Comparison of ENCODE assay signal across 12 cellular contexts in genomic region chr12:49094966-49095365, GRCh38. TPM values are rescaled to one million over a fixed set of nuclear protein-coding genes. Genes with fewer than 3 reads are reported as not detected.
DNase-seq lines count a peak whose midpoint lies in the region; ATAC-seq and TF ChIP-seq lines count a peak whose summit lies in the region.
"Had no signal": no experiment of that assay in that cellular context is flagged by ENCODE, and none has a peak within 500 bp of the region (broad histone marks: within the 10 kb centered on the region; RNA-seq: fewer than 3 reads in every experiment).

No MANE protein-coding gene starts in this region.

- no peaks in the 10 kb centered on the region for H3K9me3 ChIP-seq in CD4-positive, CD25-positive, alpha-beta regulatory T cell (ENCODE audit: control insufficient read depth in 2 of 2, low read length in 2 of 2)
- H3K9me3 ChIP-seq in Panc1 (ENCODE audit: control insufficient read depth, insufficient read depth, low read depth, low read length): no peaks in the 10 kb centered on the region
- H3K9me3 ChIP-seq: testis had no signal

- TF ChIP-seq CTCF in Panc1 (IDR thresholded peaks at IDR 0.05): no peak

- in situ Hi-C loops in Panc1 (cut with HindIII; ENCODE audit: low pct_unique_long_range_greater_than_20kb, low sequenced_read_pairs): no loop called here

- peak overlapping the region in 3 of 4 donors; percentile 17 to 92 (median 62) for H3K4me3 Mint-ChIP-seq in CD4-positive, CD25-positive, alpha-beta regulatory T cell
- peak overlapping the region in 5 of 8 donors; percentile 2 to 79 (median 23) for H3K4me3 Mint-ChIP-seq in naive B cell
- peak overlapping the region in 1 of 2 donors; percentile 40 for H3K4me3 Mint-ChIP-seq in activated T-cell treated with anti-CD3 and anti-CD28 coated beads, Interleukin-2, amount 50 U/mL, for 72 hours
- H3K4me3 Mint-ChIP-seq: activated T-cell treated with anti-CD3 and anti-CD28 coated beads, Interleukin-2, amount 50 U/mL, for 4 hours had no signal

- intact Hi-C loops in Panc1 (cut with micrococcal nuclease; ENCODE audit: unreplicated experiment): no loop called here

- H3K4me1 Mint-ChIP-seq in CD4-positive, CD25-positive, alpha-beta regulatory T cell: peaks cover 5 to 46% (median 33%) of the 10 kb centered on the region in 4 donors
- H3K4me1 Mint-ChIP-seq in naive B cell: peaks cover 27 to 48% (median 41%) of the 10 kb centered on the region in 3 donors
- peaks cover 36% of the 10 kb centered on the region for H3K4me1 Mint-ChIP-seq in activated T-cell treated with anti-CD3 and anti-CD28 coated beads, Interleukin-2, amount 50 U/mL, for 72 hours (ENCODE audit: low read depth)

- no peak overlapping the region for H3K27ac ChIP-seq in CD4-positive, CD25-positive, alpha-beta regulatory T cell (ENCODE audit: insufficient read depth, low read length, poor library complexity, severe bottlenecking)
- H3K27ac ChIP-seq in Panc1 (ENCODE audit: low read length): no peak overlapping the region
- H3K27ac ChIP-seq: GM23248 had no signal

- DNase-seq in CD4-positive, CD25-positive, alpha-beta regulatory T cell: no peak
- DNase-seq in Panc1 (ENCODE audit: low read depth, low spot score) (no peak), naive B cell (no peak), EL (no peak), cortex of kidney (lab: John Stamatoyannopoulos, UW) (no peak)
- no peak for DNase-seq in activated T-cell treated with anti-CD3 and anti-CD28 coated beads, Interleukin-2, amount 50 U/mL, for 72 hours
- DNase-seq: activated CD4-positive, alpha-beta T cell treated with anti-CD3 and anti-CD28 coated beads for 4 hours; activated T-cell treated with anti-CD3 and anti-CD28 coated beads, Interleukin-2, amount 50 U/mL, for 4 hours; NCI-H2029; NCI-H526 treated with DMSO at 0.1 percent for 48 hours had no signal

- peaks cover 27% of the 10 kb centered on the region for H3K36me3 Mint-ChIP-seq in CD4-positive, CD25-positive, alpha-beta regulatory T cell
- H3K36me3 Mint-ChIP-seq in naive B cell: peaks cover 4 to 16% of the 10 kb centered on the region in 2 donors
- peaks cover 0 to 4% of the 10 kb centered on the region in 2 donors for H3K36me3 Mint-ChIP-seq in activated T-cell treated with anti-CD3 and anti-CD28 coated beads, Interleukin-2, amount 50 U/mL, for 72 hours (ENCODE audit: insufficient read depth in 2 of 2)

- H3K27ac Mint-ChIP-seq in CD4-positive, CD25-positive, alpha-beta regulatory T cell: no peak overlapping the region
- peak overlapping the region in 3 of 6 donors; percentile 27 to 70 (median 63) for H3K27ac Mint-ChIP-seq in naive B cell
- no peak overlapping the region for H3K27ac Mint-ChIP-seq in activated T-cell treated with anti-CD3 and anti-CD28 coated beads, Interleukin-2, amount 50 U/mL, for 72 hours

- H3K4me1 ChIP-seq in CD4-positive, CD25-positive, alpha-beta regulatory T cell (ENCODE audit: control insufficient read depth, insufficient read depth, low read length, poor library complexity, severe bottlenecking): peaks cover 41% of the 10 kb centered on the region
- peaks cover 27% of the 10 kb centered on the region for H3K4me1 ChIP-seq in Panc1 (ENCODE audit: control insufficient read depth, insufficient read depth, low read length)

- no TSS peak for BruUV-seq in Panc1 (replicated peaks; lab: Mats Ljungman, UMichigan)

- POLR2A ChIA-PET in Panc1 (lab: Charles Lee): no interaction called here

- peaks cover 26% of the 10 kb centered on the region for H3K36me3 ChIP-seq in CD4-positive, CD25-positive, alpha-beta regulatory T cell (ENCODE audit: control insufficient read depth, insufficient read depth, low read length)
- peaks cover 1% of the 10 kb centered on the region; the same call in 1 of the 2 replicates for H3K36me3 ChIP-seq in Panc1 (ENCODE audit: control insufficient read depth, insufficient read depth, low read length)

- no peak overlapping the region for H3K4me3 ChIP-seq in CD4-positive, CD25-positive, alpha-beta regulatory T cell (ENCODE audit: low read depth, low read length)
- peak overlapping the region; percentile 26 to 44; a peak in 3 of 4 replicates for H3K4me3 ChIP-seq in Panc1 (ENCODE audit: low read depth in 2 of 2, low read length in 2 of 2)

- H3K27me3 ChIP-seq in CD4-positive, CD25-positive, alpha-beta regulatory T cell (ENCODE audit: control insufficient read depth, insufficient read depth, low read length): peaks cover 20% of the 10 kb centered on the region
- H3K27me3 ChIP-seq in Panc1 (ENCODE audit: control insufficient read depth, insufficient read depth, low read length): no peaks in the 10 kb centered on the region
- H3K27me3 ChIP-seq: testis had no signal

- no peak for ATAC-seq in CD4-positive, CD25-positive, alpha-beta regulatory T cell (ENCODE audit: low read depth in 2 of 2)
- ATAC-seq in Panc1 (no peak), naive B cell (ENCODE audit: low read depth in 2 of 2) (no peak)
- ATAC-seq in activated T-cell treated with anti-CD3 and anti-CD28 coated beads, Interleukin-2, amount 50 U/mL, for 72 hours (replicated peaks in 1 of 2): no peak
- ATAC-seq: activated T-cell treated with anti-CD3 and anti-CD28 coated beads, Interleukin-2, amount 50 U/mL, for 4 hours had no signal

- H3K27me3 Mint-ChIP-seq in CD4-positive, CD25-positive, alpha-beta regulatory T cell: peaks cover 63% of the 10 kb centered on the region
- H3K27me3 Mint-ChIP-seq in naive B cell: peaks cover 44 to 52% (median 50%) of the 10 kb centered on the region in 3 donors
- peaks cover 50% of the 10 kb centered on the region for H3K27me3 Mint-ChIP-seq in activated T-cell treated with anti-CD3 and anti-CD28 coated beads, Interleukin-2, amount 50 U/mL, for 72 hours (ENCODE audit: low read depth)

- peaks cover 0 to 2% (median 0%) of the 10 kb centered on the region in 7 donors for H3K9me3 Mint-ChIP-seq in CD4-positive, CD25-positive, alpha-beta regulatory T cell
- no peaks in the 10 kb centered on the region for H3K9me3 Mint-ChIP-seq in naive B cell
- no peaks in the 10 kb centered on the region for H3K9me3 Mint-ChIP-seq in activated T-cell treated with anti-CD3 and anti-CD28 coated beads, Interleukin-2, amount 50 U/mL, for 72 hours
- H3K9me3 Mint-ChIP-seq: activated T-cell treated with anti-CD3 and anti-CD28 coated beads, Interleukin-2, amount 50 U/mL, for 4 hours had no signal

- CTCF ChIA-PET in Panc1 (lab: Charles Lee): interaction anchor here (0.7 to 1.3 kb wide), 3 partner anchors 13 to 26 kb away, joined by 3 to 10 read pairs (median 3); no protein-coding TSS in a partner anchor

RNA-seq across cellular contexts. Expression of gene DHH, which starts 0.4 kb away (rescaled TPM):
- 0.27 TPM for total RNA-seq in CD4-positive, CD25-positive, alpha-beta regulatory T cell
- not detected for polyA plus RNA-seq in CD4-positive, CD25-positive, alpha-beta regulatory T cell
- total RNA-seq in Panc1 (2021; ENCODE audit: unreplicated experiment): 1.9 TPM
- polyA plus RNA-seq in Panc1 (2012; ENCODE audit: insufficient read length): 2.1 TPM
- polyA plus RNA-seq in naive B cell (ENCODE audit: low read depth in 6 of 6): not detected
- under 1 TPM; 0.12 to 0.41 TPM for total RNA-seq in activated T-cell treated with anti-CD3 and anti-CD28 coated beads, Interleukin-2, amount 50 U/mL, for 72 hours
- total RNA-seq: GM23248 had no signal
- polyA plus RNA-seq: GM23248 had no signal

RNA-seq across cellular contexts. Expression of gene LMBR1L, which starts 15.7 kb away (rescaled TPM):
- 315 TPM for total RNA-seq in CD4-positive, CD25-positive, alpha-beta regulatory T cell
- polyA plus RNA-seq in CD4-positive, CD25-positive, alpha-beta regulatory T cell: 10 to 100 TPM; 59.0 to 71.9 (median 62.2) TPM
- 34.4 TPM for total RNA-seq in Panc1 (2021; ENCODE audit: unreplicated experiment)
- 32.6 TPM for polyA plus RNA-seq in Panc1 (2012; ENCODE audit: insufficient read length)
- polyA plus RNA-seq in naive B cell (ENCODE audit: low read depth in 6 of 6): 10 to 100 TPM; 42.4 to 93.6 (median 59.1) TPM
- total RNA-seq in activated T-cell treated with anti-CD3 and anti-CD28 coated beads, Interleukin-2, amount 50 U/mL, for 72 hours: 100 to 1,000 TPM in 1 of 2 donors, 10 to 100 TPM in 1; 80.0 to 108 TPM

RNA-seq across cellular contexts. Expression of gene RHEBL1, which starts 25.2 kb away (rescaled TPM):
- 6.0 TPM for total RNA-seq in CD4-positive, CD25-positive, alpha-beta regulatory T cell
- polyA plus RNA-seq in CD4-positive, CD25-positive, alpha-beta regulatory T cell: 10 to 100 TPM; 11.7 to 19.5 (median 15.8) TPM
- 4.7 TPM for total RNA-seq in Panc1 (2021; ENCODE audit: unreplicated experiment)
- 5.1 TPM for polyA plus RNA-seq in Panc1 (2012; ENCODE audit: insufficient read length)
- polyA plus RNA-seq in naive B cell (ENCODE audit: low read depth in 6 of 6): 1 to 10 TPM; 4.5 to 8.6 (median 6.1) TPM
- total RNA-seq in activated T-cell treated with anti-CD3 and anti-CD28 coated beads, Interleukin-2, amount 50 U/mL, for 72 hours: 10 to 100 TPM; 20.6 to 28.3 TPM

RNA-seq across cellular contexts. Expression of gene KMT2D, which starts 34.4 kb away (rescaled TPM):
- total RNA-seq in CD4-positive, CD25-positive, alpha-beta regulatory T cell: 149 TPM
- polyA plus RNA-seq in CD4-positive, CD25-positive, alpha-beta regulatory T cell: 1 to 10 TPM; 5.2 to 8.8 (median 6.5) TPM
- 64.7 TPM for total RNA-seq in Panc1 (2021; ENCODE audit: unreplicated experiment)
- polyA plus RNA-seq in Panc1 (2012; ENCODE audit: insufficient read length): 49.9 TPM
- polyA plus RNA-seq in naive B cell (ENCODE audit: low read depth in 6 of 6): 10 to 100 TPM in 3 of 6 donors, 1 to 10 TPM in 3; 2.6 to 33.6 (median 9.7) TPM
- total RNA-seq in activated T-cell treated with anti-CD3 and anti-CD28 coated beads, Interleukin-2, amount 50 U/mL, for 72 hours: 10 to 100 TPM; 68.6 to 84.2 TPM

RNA-seq across cellular contexts. Expression of gene TUBA1B, which starts 36.2 kb away (rescaled TPM):
- 174 TPM for total RNA-seq in CD4-positive, CD25-positive, alpha-beta regulatory T cell
- 100 to 1,000 TPM; 445 to 648 (median 513) TPM for polyA plus RNA-seq in CD4-positive, CD25-positive, alpha-beta regulatory T cell
- 1,275 TPM for total RNA-seq in Panc1 (2021; ENCODE audit: unreplicated experiment)
- 1,220 TPM for polyA plus RNA-seq in Panc1 (2012; ENCODE audit: insufficient read length)
- 100 to 1,000 TPM; 355 to 614 (median 402) TPM for polyA plus RNA-seq in naive B cell (ENCODE audit: low read depth in 6 of 6)
- 100 to 1,000 TPM; 851 to 922 TPM for total RNA-seq in activated T-cell treated with anti-CD3 and anti-CD28 coated beads, Interleukin-2, amount 50 U/mL, for 72 hours
